12 cellular contexts compared by ENCODE assay signal in the genomic region with DNA sequence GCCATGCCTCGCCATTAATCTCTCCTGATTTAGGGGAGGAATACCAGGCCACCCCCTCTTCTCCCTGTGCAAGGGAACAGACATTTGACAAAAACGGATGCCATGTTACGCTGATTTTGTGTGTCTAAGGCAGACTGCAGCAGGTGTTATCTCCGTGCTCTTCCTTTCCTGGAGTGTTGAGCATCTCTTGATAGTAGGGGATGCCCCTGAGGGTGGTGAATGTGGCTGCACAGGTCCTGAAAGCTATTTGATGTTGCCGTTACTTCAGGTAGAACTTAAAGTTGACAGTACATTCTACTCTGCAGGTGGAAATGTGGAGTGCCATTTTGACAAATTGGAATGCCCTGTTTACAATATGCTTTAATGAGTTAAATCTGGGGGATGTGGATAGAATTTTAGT. TPM values are rescaled to one million over a fixed set of nuclear protein-coding genes. Genes with fewer than 3 reads are reported as not detected.
DNase-seq lines count a peak whose midpoint lies in the region; ATAC-seq lines count a peak whose summit lies in the region.
"Had no signal": no experiment of that assay in that cellular context is flagged by ENCODE, and none has a peak within 500 bp of the region (broad histone marks: within the 10 kb centered on the region; RNA-seq: fewer than 3 reads in every experiment).

No MANE protein-coding gene starts in this region.

- H3K4me1 Mint-ChIP-seq in activated naive CD4-positive, alpha-beta T cell treated with anti-CD3 and anti-CD28 coated beads, Interleukin-2, amount 10 ng/mL, durations not matched to agents 7 days and 5 days = peaks cover 62% of the 10 kb centered on the region
- H3K4me1 Mint-ChIP-seq in activated naive CD8-positive, alpha-beta T cell treated with anti-CD3 and anti-CD28 coated beads for 36 hours = peaks cover 62% of the 10 kb centered on the region
- peaks cover 95% of the 10 kb centered on the region for H3K4me1 Mint-ChIP-seq in stimulated activated memory B cell treated with anti-CD40 and anti-IgM and Interleukin-4, amounts not matched to agents 10 μg/mL and 1 μg/mL and 100 μg/mL, for 72 hours

- no peaks in the 10 kb centered on the region for H3K9me3 Mint-ChIP-seq in activated naive CD4-positive, alpha-beta T cell treated with anti-CD3 and anti-CD28 coated beads, Interleukin-2, amount 10 ng/mL, durations not matched to agents 7 days and 5 days
- no peaks in the 10 kb centered on the region for H3K9me3 Mint-ChIP-seq in activated naive CD8-positive, alpha-beta T cell treated with anti-CD3 and anti-CD28 coated beads for 36 hours
- H3K9me3 Mint-ChIP-seq in stimulated activated memory B cell treated with anti-CD40 and anti-IgM and Interleukin-4, amounts not matched to agents 10 μg/mL and 1 μg/mL and 100 μg/mL, for 72 hours = no peaks in the 10 kb centered on the region
- H3K9me3 Mint-ChIP-seq: brain, H9 had no signal

- H3K36me3 Mint-ChIP-seq in activated naive CD4-positive, alpha-beta T cell treated with anti-CD3 and anti-CD28 coated beads, Interleukin-2, amount 10 ng/mL, durations not matched to agents 7 days and 5 days = peaks cover 37% of the 10 kb centered on the region
- H3K36me3 Mint-ChIP-seq in activated naive CD8-positive, alpha-beta T cell treated with anti-CD3 and anti-CD28 coated beads for 36 hours = peaks cover 35% of the 10 kb centered on the region
- peaks cover 62% of the 10 kb centered on the region for H3K36me3 Mint-ChIP-seq in stimulated activated memory B cell treated with anti-CD40 and anti-IgM and Interleukin-4, amounts not matched to agents 10 μg/mL and 1 μg/mL and 100 μg/mL, for 72 hours

- H3K27me3 Mint-ChIP-seq in activated naive CD4-positive, alpha-beta T cell treated with anti-CD3 and anti-CD28 coated beads, Interleukin-2, amount 10 ng/mL, durations not matched to agents 7 days and 5 days = no peaks in the 10 kb centered on the region
- no peaks in the 10 kb centered on the region for H3K27me3 Mint-ChIP-seq in activated naive CD8-positive, alpha-beta T cell treated with anti-CD3 and anti-CD28 coated beads for 36 hours
- no peaks in the 10 kb centered on the region for H3K27me3 Mint-ChIP-seq in stimulated activated memory B cell treated with anti-CD40 and anti-IgM and Interleukin-4, amounts not matched to agents 10 μg/mL and 1 μg/mL and 100 μg/mL, for 72 hours
- H3K27me3 Mint-ChIP-seq: brain had no signal

- DNase-seq in activated naive CD4-positive, alpha-beta T cell treated with anti-CD3 and anti-CD28 coated beads, Interleukin-2, amount 10 ng/mL, durations not matched to agents 7 days and 5 days = no peak
- no peak for DNase-seq in activated naive CD4-positive, alpha-beta T cell treated with Interleukin-2 at 50 U/mL for 16 hours
- DNase-seq in activated naive CD8-positive, alpha-beta T cell treated with anti-CD3 and anti-CD28 coated beads for 36 hours = no peak
- no peak for DNase-seq in cerebellar nuclear complex (lab: John Stamatoyannopoulos, UW)
- no peak for DNase-seq in SK-N-DZ (ENCODE audit: low spot score)
- no peak for DNase-seq in DMS114 treated with DMSO at 0.1 percent for 48 hours (lab: John Stamatoyannopoulos, UW; ENCODE audit: unreplicated experiment)
- DNase-seq: H9, NCI-H1694 treated with DMSO at 0.1 percent for 48 hours had no signal

- CTCF ChIA-PET in activated naive CD4-positive, alpha-beta T cell treated with anti-CD3 and anti-CD28 coated beads, Interleukin-2, amount 10 ng/mL, durations not matched to agents 7 days and 5 days (lab: Charles Lee) = interaction anchor here (2.8 kb wide), 1 partner anchor 11 kb away, joined by 8 read pairs; no protein-coding TSS in a partner anchor

- H3K27ac Mint-ChIP-seq in activated naive CD4-positive, alpha-beta T cell treated with anti-CD3 and anti-CD28 coated beads, Interleukin-2, amount 10 ng/mL, durations not matched to agents 7 days and 5 days = peak overlapping the region; percentile 11
- H3K27ac Mint-ChIP-seq in activated naive CD8-positive, alpha-beta T cell treated with anti-CD3 and anti-CD28 coated beads for 36 hours = peak overlapping the region; percentile 70
- H3K27ac Mint-ChIP-seq in stimulated activated memory B cell treated with anti-CD40 and anti-IgM and Interleukin-4, amounts not matched to agents 10 μg/mL and 1 μg/mL and 100 μg/mL, for 72 hours = peak overlapping the region; percentile 91

- peak; percentile 33 for ATAC-seq in HG02870 (IDR thresholded peaks at IDR 0.05; ENCODE audit: unreplicated experiment)
- no peak for ATAC-seq in stimulated activated memory B cell treated with anti-CD40 and anti-IgM and Interleukin-4, amounts not matched to agents 10 μg/mL and 1 μg/mL and 100 μg/mL, for 72 hours
- ATAC-seq: Right ventricle myocardium inferior had no signal

- H3K4me3 Mint-ChIP-seq in activated naive CD4-positive, alpha-beta T cell treated with anti-CD3 and anti-CD28 coated beads, Interleukin-2, amount 10 ng/mL, durations not matched to agents 7 days and 5 days = no peak overlapping the region
- H3K4me3 Mint-ChIP-seq in activated naive CD8-positive, alpha-beta T cell treated with anti-CD3 and anti-CD28 coated beads for 36 hours = no peak overlapping the region
- no peak overlapping the region for H3K4me3 Mint-ChIP-seq in stimulated activated memory B cell treated with anti-CD40 and anti-IgM and Interleukin-4, amounts not matched to agents 10 μg/mL and 1 μg/mL and 100 μg/mL, for 72 hours
- H3K4me3 Mint-ChIP-seq: brain, H9 had no signal

RNA-seq across cellular contexts. Expression of a gene that starts 21.5 kb away (rescaled TPM):
- total RNA-seq in activated naive CD8-positive, alpha-beta T cell treated with anti-CD3 and anti-CD28 coated beads for 36 hours = 10 to 100 TPM; 28.2 to 30.7 TPM
- polyA plus RNA-seq in SK-N-DZ (2014; cell fraction: cytosol; rRNA removed) = 11.5 and 16.6 TPM in 2 replicates
- polyA plus RNA-seq in SK-N-DZ (2014; cell fraction: nucleus; rRNA removed) = 57.7 and 92.4 TPM in 2 replicates

Comparison
In these comparisons a context has a peak if more than half of its experiments do, and no peak if none do; other contexts are left out.
1. H3K27ac Mint-ChIP-seq: peak in every context shown above with its lines; median percentile 91 in stimulated activated memory B cell treated with anti-CD40 and anti-IgM and Interleukin-4, amounts not matched to agents 10 μg/mL and 1 μg/mL and 100 μg/mL, for 72 hours; 70 in activated naive CD8-positive, alpha-beta T cell treated with anti-CD3 and anti-CD28 coated beads for 36 hours; 11 in activated naive CD4-positive, alpha-beta T cell treated with anti-CD3 and anti-CD28 coated beads, Interleukin-2, amount 10 ng/mL, durations not matched to agents 7 days and 5 days.